ENCODE assay signal across 19 cellular contexts in the genomic region with DNA sequence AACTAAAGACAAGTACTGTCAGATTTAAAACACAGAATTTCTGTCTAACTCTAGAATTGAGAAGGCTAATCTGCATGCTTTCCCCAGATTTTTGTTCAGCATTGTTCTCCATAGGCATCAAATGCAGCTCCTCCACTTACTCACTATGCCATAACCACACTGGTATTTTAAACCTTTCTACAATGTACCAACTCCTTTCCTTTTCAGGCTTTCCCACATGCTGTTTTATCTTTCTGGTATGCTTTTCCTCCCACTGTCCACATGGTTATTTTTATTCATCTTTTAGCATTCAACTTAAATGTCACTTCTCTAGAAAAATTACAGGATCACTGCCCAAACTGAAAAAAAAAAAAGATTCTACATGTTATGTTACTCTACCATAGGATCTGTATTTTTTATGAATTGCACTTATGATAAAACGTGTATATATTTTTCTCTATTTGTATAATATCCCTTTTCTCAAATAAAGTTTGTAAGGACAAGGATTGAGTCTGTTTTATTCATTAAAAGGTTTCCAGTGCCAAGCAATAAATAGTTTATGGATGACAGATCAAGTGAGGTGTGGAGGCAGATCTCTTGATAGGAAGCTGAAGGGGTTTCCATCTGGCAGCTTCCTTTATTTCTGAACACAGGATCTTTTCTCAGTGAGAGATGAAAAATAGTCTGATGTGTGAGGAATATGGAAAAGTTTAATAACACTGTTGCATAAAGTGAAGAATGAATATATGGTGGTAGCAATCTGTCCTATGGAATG.
DNase-seq lines count a peak whose midpoint lies in the region; ATAC-seq and TF ChIP-seq lines count a peak whose summit lies in the region.
"Had no signal": no experiment of that assay in that cellular context is flagged by ENCODE, and none has a peak within 500 bp of the region (broad histone marks: within the 10 kb centered on the region; RNA-seq: fewer than 3 reads in every experiment).

No MANE protein-coding gene starts in this region.

- H3K27ac Mint-ChIP-seq in natural killer cell: no peak overlapping the region
- H3K27ac Mint-ChIP-seq: activated naive CD8-positive, alpha-beta T cell; natural killer cell treated with Interleukin-12 subunit alpha and Interleukin-12 subunit beta and Interleukin-15 and Interleukin-18, amount 100 ng/mL, for 72 hours had no signal

- peak; percentile 82 for DNase-seq in ELR (ENCODE audit: low read depth)
- peak; percentile 14 for DNase-seq in glomerular visceral epithelial cell (ENCODE audit: extremely low spot score)
- DNase-seq in smooth muscle cell of the brain vasculature (ENCODE audit: low read depth, low spot score): peak; percentile 6
- DNase-seq in medulla oblongata (ENCODE audit: extremely low spot score): no peak
- DNase-seq in natural killer cell: no peak
- DNase-seq in ureter (ENCODE audit: low spot score): no peak
- DNase-seq: activated CD4-positive, alpha-beta T cell treated with anti-CD3 and anti-CD28 coated beads, Interleukin-2, amount 50 U/mL, for 48 hours; activated T-cell treated with anti-CD3 and anti-CD28 coated beads, Interleukin-2, amount 50 U/mL, for 48 hours; central memory CD4-positive, alpha-beta T cell; foreskin melanocyte; lower lobe of right lung; MV-4-11; NCI-H2081; NCI-H82; Peyer's patch; stimulated activated CD4-positive, alpha-beta T cell treated with anti-CD3 and anti-CD28 coated beads, Interleukin-1b, Interleukin-23, amount 100 ng/mL, for 48 hours had no signal

- ATAC-seq in SK-N-SH treated with all-trans-retinoic acid at 6 μM for 48 hours (peak; percentile 92), natural killer cell (no peak)
- ATAC-seq: lower lobe of right lung; natural killer cell treated with Interleukin-12 subunit alpha and Interleukin-12 subunit beta and Interleukin-15 and Interleukin-18, amount 100 ng/mL, for 72 hours had no signal

- no peaks in the 10 kb centered on the region for H3K4me1 Mint-ChIP-seq in natural killer cell

- H3K36me3 Mint-ChIP-seq in natural killer cell: no peaks in the 10 kb centered on the region
- H3K36me3 Mint-ChIP-seq: activated naive CD8-positive, alpha-beta T cell; natural killer cell treated with Interleukin-12 subunit alpha and Interleukin-12 subunit beta and Interleukin-15 and Interleukin-18, amount 100 ng/mL, for 72 hours had no signal

- intact Hi-C loops in natural killer cell (cut with micrococcal nuclease): no loop called here

- no peak overlapping the region for H3K4me3 Mint-ChIP-seq in natural killer cell
- H3K4me3 Mint-ChIP-seq: activated naive CD8-positive, alpha-beta T cell; natural killer cell treated with Interleukin-12 subunit alpha and Interleukin-12 subunit beta and Interleukin-15 and Interleukin-18, amount 100 ng/mL, for 72 hours had no signal

- no peak for TF ChIP-seq CTCF in natural killer cell (IDR thresholded peaks at IDR 0.05)

- H3K27me3 Mint-ChIP-seq in natural killer cell (ENCODE audit: low read depth in 2 of 2): no peaks in the 10 kb centered on the region
- H3K27me3 Mint-ChIP-seq: activated naive CD8-positive, alpha-beta T cell; natural killer cell treated with Interleukin-12 subunit alpha and Interleukin-12 subunit beta and Interleukin-15 and Interleukin-18, amount 100 ng/mL, for 72 hours had no signal

- H3K9me3 Mint-ChIP-seq in natural killer cell: peaks cover 7 to 14% of the 10 kb centered on the region in 2 donors

TF ChIP-seq in SK-N-SH treated with all-trans-retinoic acid at 6 μM for 48 hours, 23 proteins besides CTCF, POLR2A, EP300 and RAD21:
- TF ChIP-seq ZFP3 (CRISPR knock-in tag; IDR thresholded peaks at IDR 0.05) (no peak), ARNTL (CRISPR knock-in tag; IDR thresholded peaks at IDR 0.05; ENCODE audit: borderline replicate concordance, low read depth) (no peak), CSDC2 (CRISPR knock-in tag; IDR thresholded peaks at IDR 0.05) (no peak), ZNF565 (CRISPR knock-in tag; conservative IDR thresholded peaks at IDR 0.05; ENCODE audit: low read depth) (no peak), PPARA (CRISPR knock-in tag; IDR thresholded peaks at IDR 0.05; ENCODE audit: borderline replicate concordance) (no peak), ESRRG (CRISPR knock-in tag; IDR thresholded peaks at IDR 0.05) (no peak), OSR1 (CRISPR knock-in tag; IDR thresholded peaks at IDR 0.05) (no peak), GLIS3 (CRISPR knock-in tag; IDR thresholded peaks at IDR 0.05) (no peak), ISL1 (CRISPR knock-in tag; IDR thresholded peaks at IDR 0.05) (no peak; the same call in 1 of the 2 replicates), RARB (CRISPR knock-in tag; IDR thresholded peaks at IDR 0.05) (no peak), BACH2 (CRISPR knock-in tag; IDR thresholded peaks at IDR 0.05; ENCODE audit: borderline replicate concordance) (no peak), ZNF8 (CRISPR knock-in tag; IDR thresholded peaks at IDR 0.05) (no peak), ZNF70 (CRISPR knock-in tag; IDR thresholded peaks at IDR 0.05) (no peak), ZC3H10 (CRISPR knock-in tag; IDR thresholded peaks at IDR 0.05) (no peak)
- TF ChIP-seq, protein P1, sequence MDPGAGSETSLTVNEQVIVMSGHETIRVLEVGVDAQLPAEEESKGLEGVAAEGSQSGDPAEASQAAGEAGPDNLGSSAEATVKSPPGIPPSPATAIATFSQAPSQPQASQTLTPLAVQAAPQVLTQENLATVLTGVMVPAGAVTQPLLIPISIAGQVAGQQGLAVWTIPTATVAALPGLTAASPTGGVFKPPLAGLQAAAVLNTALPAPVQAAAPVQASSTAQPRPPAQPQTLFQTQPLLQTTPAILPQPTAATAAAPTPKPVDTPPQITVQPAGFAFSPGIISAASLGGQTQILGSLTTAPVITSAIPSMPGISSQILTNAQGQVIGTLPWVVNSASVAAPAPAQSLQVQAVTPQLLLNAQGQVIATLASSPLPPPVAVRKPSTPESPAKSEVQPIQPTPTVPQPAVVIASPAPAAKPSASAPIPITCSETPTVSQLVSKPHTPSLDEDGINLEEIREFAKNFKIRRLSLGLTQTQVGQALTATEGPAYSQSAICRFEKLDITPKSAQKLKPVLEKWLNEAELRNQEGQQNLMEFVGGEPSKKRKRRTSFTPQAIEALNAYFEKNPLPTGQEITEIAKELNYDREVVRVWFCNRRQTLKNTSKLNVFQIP (CRISPR knock-in tag; IDR thresholded peaks at IDR 0.05; ENCODE audit: borderline replicate concordance, low read depth): no peak
- TF ChIP-seq, protein P2, sequence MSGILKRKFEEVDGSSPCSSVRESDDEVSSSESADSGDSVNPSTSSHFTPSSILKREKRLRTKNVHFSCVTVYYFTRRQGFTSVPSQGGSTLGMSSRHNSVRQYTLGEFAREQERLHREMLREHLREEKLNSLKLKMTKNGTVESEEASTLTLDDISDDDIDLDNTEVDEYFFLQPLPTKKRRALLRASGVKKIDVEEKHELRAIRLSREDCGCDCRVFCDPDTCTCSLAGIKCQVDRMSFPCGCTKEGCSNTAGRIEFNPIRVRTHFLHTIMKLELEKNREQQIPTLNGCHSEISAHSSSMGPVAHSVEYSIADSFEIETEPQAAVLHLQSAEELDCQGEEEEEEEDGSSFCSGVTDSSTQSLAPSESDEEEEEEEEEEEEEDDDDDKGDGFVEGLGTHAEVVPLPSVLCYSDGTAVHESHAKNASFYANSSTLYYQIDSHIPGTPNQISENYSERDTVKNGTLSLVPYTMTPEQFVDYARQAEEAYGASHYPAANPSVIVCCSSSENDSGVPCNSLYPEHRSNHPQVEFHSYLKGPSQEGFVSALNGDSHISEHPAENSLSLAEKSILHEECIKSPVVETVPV (CRISPR knock-in tag; IDR thresholded peaks at IDR 0.05): no peak

Comparison
In these comparisons a context has a peak if more than half of its experiments do, and no peak if none do; other contexts are left out.
1. DNase-seq: peak in ELR (single experiment), glomerular visceral epithelial cell (single experiment) and smooth muscle cell of the brain vasculature (single experiment); none in medulla oblongata (single experiment), natural killer cell (single experiment) and ureter (single experiment).